ENCODE assay signal across 1 cellular context in the genomic region with DNA sequence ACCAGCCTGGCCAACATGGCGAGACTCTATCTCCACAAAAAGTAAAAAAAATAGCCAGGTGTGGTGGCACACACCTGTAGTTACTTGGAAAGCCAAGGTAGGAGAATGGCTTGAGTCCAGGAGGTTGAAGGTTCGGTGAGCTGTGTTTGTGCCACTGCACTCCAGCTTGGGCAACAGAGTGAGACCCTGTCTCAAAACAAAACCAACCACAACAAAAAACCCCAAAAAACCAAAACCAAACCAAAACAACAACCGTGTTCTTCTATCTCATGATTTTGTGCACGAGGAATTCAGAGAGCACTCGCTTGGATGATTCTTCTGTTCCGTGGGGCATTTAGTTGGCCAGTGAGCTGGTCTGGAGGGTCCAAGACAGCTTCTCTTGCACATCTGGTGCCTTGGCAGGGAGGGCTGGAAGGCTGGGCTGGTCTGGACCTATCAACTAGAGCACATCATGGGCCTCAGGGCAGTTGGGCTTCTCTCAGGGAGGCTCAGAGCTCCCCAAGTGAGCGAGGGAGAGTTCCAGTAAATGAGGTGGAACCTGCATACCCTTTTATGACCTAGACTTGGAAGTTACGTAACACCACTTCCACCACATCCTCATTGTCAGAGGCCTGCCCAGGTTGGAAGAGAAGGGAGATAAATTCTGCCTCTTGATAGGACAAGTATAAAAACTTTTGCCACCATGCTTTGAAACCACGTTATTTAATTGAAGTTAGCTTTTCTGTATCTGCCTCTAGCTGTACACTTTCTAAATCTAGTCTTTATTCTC.
TF ChIP-seq lines count a peak whose summit lies in the region.

No MANE protein-coding gene starts in this region.

TF ChIP-seq in H1, 55 proteins besides CTCF, POLR2A, EP300 and RAD21:
- TF ChIP-seq CEBPB (IDR thresholded peaks at IDR 0.05; ENCODE audit: low read depth, low read length) (0 out of 2 replicates have a peak, but pooled peaks have one; percentile 31), CTBP2 (IDR thresholded peaks at IDR 0.05; ENCODE audit: borderline replicate concordance, insufficient read depth, insufficient read length, low read length) (no peak), SRF (IDR thresholded peaks at IDR 0.05; ENCODE audit: low read depth, low read length) (no peak)
